ENCODE assay signal across 9 cellular contexts in the genomic region with DNA sequence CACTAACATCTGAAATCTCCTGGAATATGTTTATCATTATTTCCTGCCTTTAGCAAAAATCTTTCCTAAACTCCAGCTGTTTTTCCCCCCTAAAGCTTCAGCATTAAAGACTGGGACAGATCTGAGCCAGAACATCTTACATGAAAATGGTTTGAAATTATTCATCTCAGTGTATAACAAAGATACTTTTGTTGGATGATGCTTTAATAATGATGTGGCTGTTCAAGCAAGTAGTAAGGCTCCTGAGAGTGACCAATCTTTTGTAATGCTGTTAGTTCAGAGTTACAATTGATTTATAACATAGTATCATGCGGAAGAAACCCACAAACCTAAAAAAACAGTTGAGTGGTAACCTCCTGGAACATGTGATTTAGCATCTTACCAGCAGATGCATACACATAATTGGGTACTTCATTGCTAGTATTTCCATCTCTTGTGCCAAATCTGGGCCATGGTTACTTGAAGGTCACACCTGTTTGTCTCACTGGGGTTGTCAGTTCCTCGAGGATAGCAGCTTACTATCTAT. TPM values are rescaled to one million over a fixed set of nuclear protein-coding genes. Genes with fewer than 3 reads are reported as not detected.
A peak's percentile ranks its signal among the peaks of the same experiment; 100 is the strongest.
DNase-seq lines count a peak whose midpoint lies in the region; ATAC-seq, FAIRE-seq and TF ChIP-seq lines count a peak whose summit lies in the region.
"Had no signal": no experiment of that assay in that cellular context is flagged by ENCODE, and none has a peak within 500 bp of the region (broad histone marks: within the 10 kb centered on the region; RNA-seq: fewer than 3 reads in every experiment).

No MANE protein-coding gene starts in this region.

- no peak for TF ChIP-seq EP300 in K562 (IDR thresholded peaks at IDR 0.05; ENCODE audit: low read length)

- no peak overlapping the region for H2AFZ ChIP-seq in K562 (ENCODE audit: low read depth, low read length)

- in situ Hi-C loops in K562 (cut with MboI): no loop called here

- no peaks in the 10 kb centered on the region for H3K9me3 Mint-ChIP-seq in CD4-positive, alpha-beta T cell
- no peaks in the 10 kb centered on the region for H3K9me3 Mint-ChIP-seq in naive B cell

- FAIRE-seq in K562 (lab: Jason Lieb, UNC): no peak

- peaks cover 96% of the 10 kb centered on the region for H3K79me2 ChIP-seq in K562 (ENCODE audit: control insufficient read depth, insufficient read depth, low read length)

- H3K4me1 Mint-ChIP-seq in CD4-positive, alpha-beta T cell (ENCODE audit: low read depth): peaks cover 86% of the 10 kb centered on the region
- H3K4me1 Mint-ChIP-seq in naive B cell: peaks cover 52 to 73% (median 60%) of the 10 kb centered on the region in 3 donors

- peak overlapping the region; percentile 99 for H3K4me3 Mint-ChIP-seq in CD4-positive, alpha-beta T cell
- peak overlapping the region in 7 of 8 donors; percentile 92 to 100 (median 99) for H3K4me3 Mint-ChIP-seq in naive B cell

- H3K36me3 ChIP-seq in K562 (ENCODE audit: control insufficient read depth, insufficient read depth, low read length): peaks cover 57% of the 10 kb centered on the region

- no peak for TF ChIP-seq RAD21 in K562 (CRISPR knock-in tag; conservative IDR thresholded peaks at IDR 0.05 in 1 of 2, IDR thresholded peaks at IDR 0.05 in 1 of 2)

- H3K9ac ChIP-seq in K562 (ENCODE audit: insufficient read depth in 1 of 2, low read depth in 2 of 2, low read length in 2 of 2): peak overlapping the region in 1 of 2 experiments; percentile 85; a peak in 3 of 4 replicates

- peaks cover 26% of the 10 kb centered on the region for H4K20me1 ChIP-seq in K562 (replicated peaks; ENCODE audit: control insufficient read depth, insufficient read depth, low read length)

- no peak for DNase-seq in CD4-positive, alpha-beta T cell
- DNase-seq in Jurkat, Clone E6-1 (ENCODE audit: low read depth, low spot score): no peak
- no peak for DNase-seq in K562 (ENCODE audit: extremely low read depth in 1 of 4, low spot score in 3 of 4)
- DNase-seq in naive B cell: no peak
- DNase-seq in AG08395 (ENCODE audit: low spot score): no peak
- DNase-seq in NCI-H1930 (lab: John Stamatoyannopoulos, UW): no peak
- no peak for DNase-seq in mesenteric fat pad (ENCODE audit: low spot score)

- no peaks in the 10 kb centered on the region for H3K27me3 ChIP-seq in CD4-positive, alpha-beta T cell (ENCODE audit: control insufficient read depth, insufficient read depth, low read length)
- no peaks in the 10 kb centered on the region for H3K27me3 ChIP-seq in K562 (ENCODE audit: control insufficient read depth in 2 of 2, insufficient read depth in 2 of 2, low read length in 2 of 2)

- POLR2A ChIA-PET in CD4-positive, alpha-beta T cell (lab: Charles Lee): interaction anchor here (2.9 kb wide), 1 partner anchor 226 kb away, joined by 42 read pairs; the partner anchor contains the start of gene CRPPA
- POLR2A ChIA-PET in K562 (lab: Yijun Ruan, JAX): interaction anchor here (0.5 to 5.0 kb wide), 5 partner anchors 10 to 124 kb away, joined by 3 to 64 read pairs (median 3); no protein-coding TSS in a partner anchor

- BruUV-seq in K562 (replicated peaks; lab: Mats Ljungman, UMichigan): no TSS peak

- no peak for ATAC-seq in CD4-positive, alpha-beta T cell (ENCODE audit: poor library complexity)
- ATAC-seq in K562: no peak
- ATAC-seq in naive B cell (ENCODE audit: low read depth in 2 of 2): no peak
- no peak for ATAC-seq in GM19035 (IDR thresholded peaks at IDR 0.05; ENCODE audit: unreplicated experiment)
- ATAC-seq: sciatic nerve had no signal

- intact Hi-C loops in CD4-positive, alpha-beta T cell (cut with DNase I, micrococcal nuclease): loop anchor here (5.0 kb wide), 3 partner anchors 225 to 1295 kb away; partner anchors contain the start of genes CRPPA (in 2 of the 2), AHR (in 1 of the 2) and SNX13 (in 1 of the 2)
- intact Hi-C loops in K562 (cut with micrococcal nuclease): loop anchor here (5.0 kb wide), 3 partner anchors 50 to 225 kb away; partner anchors contain the start of genes CRPPA and TSPAN13

- H3K27ac Mint-ChIP-seq in CD4-positive, alpha-beta T cell: peak overlapping the region; percentile 73
- peak overlapping the region in 2 of 6 donors; percentile 15 to 33 for H3K27ac Mint-ChIP-seq in naive B cell

- CTCF ChIA-PET in CD4-positive, alpha-beta T cell (lab: Charles Lee): no interaction called here
- CTCF ChIA-PET in K562 (lab: Yijun Ruan, JAX; ENCODE audit: low intra/inter-chr PET ratio): no interaction called here

- no peak for TF ChIP-seq CTCF in CD4-positive, alpha-beta T cell (IDR thresholded peaks at IDR 0.05)
- no peak for TF ChIP-seq CTCF in K562 (IDR thresholded peaks at IDR 0.05 in 2 of 3, conservative IDR thresholded peaks at IDR 0.05 in 1 of 3; ENCODE audit: insufficient read depth in 2 of 3, low read depth in 1 of 3, low read length in 3 of 3)

- TF ChIP-seq POLR2A in K562 (conservative IDR thresholded peaks at IDR 0.05): no peak

- H3K4me2 ChIP-seq in K562 (ENCODE audit: insufficient read depth, low read length): peak overlapping the region; percentile 88

- H3K4me1 ChIP-seq in K562 (replicated peaks in 1 of 2; ENCODE audit: control insufficient read depth in 2 of 2, insufficient read depth in 2 of 2, low read length in 2 of 2): peaks cover 8 to 39% of the 10 kb centered on the region in 2 experiments; a peak in 4 of 5 replicates

- H3K27ac ChIP-seq in CD4-positive, alpha-beta T cell (ENCODE audit: low read depth, low read length): no peak overlapping the region
- H3K27ac ChIP-seq in K562 (ENCODE audit: extremely low read depth, low read depth, low read length): no peak overlapping the region

- WGBS in K562 (ENCODE audit: insufficient coverage, low coverage, missing lambda C conversion rate): 5% methylated on average over 2 of the region's 2 CpGs

- no peaks in the 10 kb centered on the region for H3K9me1 ChIP-seq in K562 (ENCODE audit: control insufficient read depth, insufficient read depth, low read length)

- H3K9me3 ChIP-seq in CD4-positive, alpha-beta T cell (ENCODE audit: control insufficient read depth, low read length): no peaks in the 10 kb centered on the region
- no peaks in the 10 kb centered on the region for H3K9me3 ChIP-seq in K562 (replicated peaks; ENCODE audit: control insufficient read depth, insufficient read depth, low read depth, low read length)

- peaks cover 15% of the 10 kb centered on the region for H3K36me3 Mint-ChIP-seq in CD4-positive, alpha-beta T cell (ENCODE audit: low read depth)
- H3K36me3 Mint-ChIP-seq in naive B cell: peaks cover 0 to 3% of the 10 kb centered on the region in 2 donors

- peak overlapping the region; percentile 95 for H3K4me3 ChIP-seq in Jurkat, Clone E6-1 (ENCODE audit: low read length)
- H3K4me3 ChIP-seq in K562: peak overlapping the region; percentile 90

- no peaks in the 10 kb centered on the region for H3K27me3 Mint-ChIP-seq in CD4-positive, alpha-beta T cell
- no peaks in the 10 kb centered on the region for H3K27me3 Mint-ChIP-seq in naive B cell

TF ChIP-seq in K562, 482 proteins besides CTCF, POLR2A, EP300 and RAD21 (continues in another document):
- TF ChIP-seq RBFOX2 (IDR thresholded peaks at IDR 0.05; ENCODE audit: low read depth, low read length): peak; percentile 4; the same call in 1 of the 2 replicates

RNA-seq across cellular contexts. Expression of gene BZW2, which starts 1.5 kb away (rescaled TPM):
- 10 to 100 TPM; 15.1 to 17.2 TPM for total RNA-seq in CD4-positive, alpha-beta T cell
- 278 TPM for polyA plus RNA-seq in Jurkat, Clone E6-1 (2012; ENCODE audit: insufficient read depth, insufficient read length)
- total RNA-seq in K562 (2011; cell fraction: chromatin; rRNA removed; ENCODE audit: low replicate concordance): 46.8 and 66.2 TPM in 2 replicates
- 32.0 and 35.4 TPM in 2 replicates for total RNA-seq in K562 (2011; cell fraction: nucleolus; rRNA removed)
- 50.6 and 71.3 TPM in 2 replicates for total RNA-seq in K562 (2011; cell fraction: nucleoplasm; rRNA removed)
- 133 and 168 TPM in 2 replicates for total RNA-seq in K562 (2014; rRNA removed)
- 188 and 204 TPM in 2 replicates for total RNA-seq in K562 (2014; rRNA removed; fragmentation: Illumina TruSeq; extraction: Trizol)
- total RNA-seq in K562 (2015; rRNA removed; fragmentation: Illumina TruSeq; extraction: Trizol): 163 and 167 TPM in 2 replicates
- 146 and 159 TPM in 2 replicates for total RNA-seq in K562 (2021)
- 140 and 155 TPM in 2 replicates for polyA plus RNA-seq in K562 (2011; rRNA removed)
- 65.1 and 82.4 TPM in 2 replicates for polyA plus RNA-seq in K562 (2011; cell fraction: cytosol; rRNA removed)
- polyA plus RNA-seq in K562 (2011; cell fraction: nucleus; rRNA removed): 52.4 and 74.8 TPM in 2 replicates
- 130 and 147 TPM in 2 replicates for polyA plus RNA-seq in K562 (2012)
- polyA plus RNA-seq in K562 (2014; fragmentation: Illumina TruSeq; extraction: Trizol): 222 and 244 TPM in 2 replicates
- polyA plus RNA-seq in K562 (2014; fragmentation: Nextera tagmentation; extraction: Ambion mirVana): 100 to 1,000 TPM; 251 to 316 TPM
- 137 and 173 TPM in 2 replicates for polyA plus RNA-seq in K562 (2014; rRNA removed)
- polyA minus RNA-seq in K562 (2011; rRNA and poly(A)+ RNA removed): 77.1 and 82.6 TPM in 2 replicates
- polyA minus RNA-seq in K562 (2011; cell fraction: cytosol; rRNA and poly(A)+ RNA removed): 80.0 and 90.3 TPM in 2 replicates
- polyA minus RNA-seq in K562 (2011; cell fraction: nucleus; rRNA and poly(A)+ RNA removed): 16.7 and 29.4 TPM in 2 replicates
- 10 to 100 TPM; 38.6 to 71.2 (median 53.4) TPM for polyA plus RNA-seq in naive B cell (ENCODE audit: low read depth in 6 of 6)
- total RNA-seq in mesenteric fat pad: 41.9 TPM

RNA-seq across cellular contexts. Expression of gene ANKMY2, which starts 1.9 kb away (rescaled TPM):
- 1 to 10 TPM; 3.3 to 5.1 TPM for total RNA-seq in CD4-positive, alpha-beta T cell
- polyA plus RNA-seq in Jurkat, Clone E6-1 (2012; ENCODE audit: insufficient read depth, insufficient read length): 47.6 TPM
- 32.4 and 48.1 TPM in 2 replicates for total RNA-seq in K562 (2011; cell fraction: chromatin; rRNA removed; ENCODE audit: low replicate concordance)
- 19.8 and 24.7 TPM in 2 replicates for total RNA-seq in K562 (2011; cell fraction: nucleolus; rRNA removed)
- total RNA-seq in K562 (2011; cell fraction: nucleoplasm; rRNA removed): 20.9 and 23.6 TPM in 2 replicates
- total RNA-seq in K562 (2014; rRNA removed) (41.1 and 41.4 TPM in 2 replicates), K562 (2014; rRNA removed; fragmentation: Illumina TruSeq; extraction: Trizol) (57.0 and 64.3 TPM in 2 replicates), K562 (2015; rRNA removed; fragmentation: Illumina TruSeq; extraction: Trizol) (48.7 and 52.6 TPM in 2 replicates), K562 (2021) (43.7 and 44.0 TPM in 2 replicates), mesenteric fat pad (14.9 TPM)
- polyA plus RNA-seq in K562 (2011; rRNA removed) (58.5 and 71.5 TPM in 2 replicates), K562 (2014; fragmentation: Illumina TruSeq; extraction: Trizol) (45.7 and 48.8 TPM in 2 replicates), K562 (2014; fragmentation: Nextera tagmentation; extraction: Ambion mirVana) (10 to 100 TPM; 38.9 to 70.3 TPM), K562 (2014; rRNA removed) (45.7 and 48.4 TPM in 2 replicates), naive B cell (ENCODE audit: low read depth in 6 of 6) (10 to 100 TPM in 5 of 6 donors, 1 to 10 TPM in 1; 7.6 to 19.8 (median 14.7) TPM)
- polyA plus RNA-seq in K562 (2011; cell fraction: cytosol; rRNA removed): 17.1 and 33.8 TPM in 2 replicates
- polyA plus RNA-seq in K562 (2011; cell fraction: nucleus; rRNA removed): 37.1 and 45.7 TPM in 2 replicates
- 42.1 and 43.9 TPM in 2 replicates for polyA plus RNA-seq in K562 (2012)
- 78.8 and 85.3 TPM in 2 replicates for polyA minus RNA-seq in K562 (2011; rRNA and poly(A)+ RNA removed)
- polyA minus RNA-seq in K562 (2011; cell fraction: cytosol; rRNA and poly(A)+ RNA removed): 22.1 and 26.2 TPM in 2 replicates
- 21.3 and 34.0 TPM in 2 replicates for polyA minus RNA-seq in K562 (2011; cell fraction: nucleus; rRNA and poly(A)+ RNA removed)
